In genomic region chr1:74717626-74718025, GRCh38 we compare ENCODE assay signal across 4 cellular contexts. TPM values are rescaled to one million over a fixed set of nuclear protein-coding genes. Genes with fewer than 3 reads are reported as not detected.
"Had no signal": no experiment of that assay in that cellular context is flagged by ENCODE, and none has a peak within 500 bp of the region (broad histone marks: within the 10 kb centered on the region; RNA-seq: fewer than 3 reads in every experiment).

No MANE protein-coding gene starts in this region.

- DNase-seq: GDM1, GF-D8 had no signal

- H3K4me3 ChIP-seq: GM12878 had no signal

- ATAC-seq: GM12878 had no signal

RNA-seq across cellular contexts. Expression of gene ERICH3, which starts 44.0 kb away (rescaled TPM):
- total RNA-seq: G401 had no signal
